In genomic region chr5:5132896-5133295, GRCh38 we compare ENCODE assay signal across 8 cellular contexts. TPM values are rescaled to one million over a fixed set of nuclear protein-coding genes. Genes with fewer than 3 reads are reported as not detected.
"Had no signal": no experiment of that assay in that cellular context is flagged by ENCODE, and none has a peak within 500 bp of the region (broad histone marks: within the 10 kb centered on the region; RNA-seq: fewer than 3 reads in every experiment).

No MANE protein-coding gene starts in this region.

- H3K27ac Mint-ChIP-seq: GM23338, HFFc6 had no signal

- H3K4me2 ChIP-seq: GM23338 had no signal

- H3K4me3 ChIP-seq: GM23338, HAP-1, K562 had no signal

- H3K4me1 ChIP-seq: HAP-1 had no signal

- H3K9me3 Mint-ChIP-seq: HFFc6 had no signal

- ATAC-seq: GM23338, HCT116, K562 had no signal

- H3K9me3 ChIP-seq: HAP-1 had no signal

- H3K36me3 ChIP-seq: HAP-1 had no signal

- H2AFZ ChIP-seq: GM23338 had no signal

- H3K4me3 Mint-ChIP-seq: GM23338, HFFc6 had no signal

- DNase-seq: HFFc6, IMR-90, KG1 had no signal

RNA-seq across cellular contexts. Expression of gene ADAMTS16, which starts 7.2 kb away (rescaled TPM):
- total RNA-seq: HT-29, K562 had no signal
- polyA plus RNA-seq: K562 had no signal
